Comparison of ENCODE assay signal across 19 cellular contexts in the genomic region with DNA sequence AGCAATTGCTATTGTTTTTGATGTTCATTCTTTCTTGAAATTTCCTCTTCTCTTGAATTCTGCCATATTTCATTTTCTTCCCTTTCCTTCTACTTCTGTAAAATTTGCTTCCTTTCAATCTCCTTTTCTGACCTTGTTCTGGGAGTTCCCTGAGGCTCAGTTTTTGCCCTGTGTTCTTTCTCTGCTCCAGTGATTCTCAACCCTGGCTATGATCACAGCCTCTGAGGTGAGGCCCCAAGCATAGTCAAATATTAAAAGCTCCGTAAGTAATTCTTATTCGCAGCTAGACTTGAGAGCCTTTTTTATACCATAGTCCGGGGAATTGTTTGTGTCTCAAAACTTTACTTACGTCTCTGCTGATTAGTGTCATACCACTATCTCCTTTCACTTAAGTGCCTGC.
DNase-seq lines count a peak whose midpoint lies in the region; ATAC-seq, FAIRE-seq and TF ChIP-seq lines count a peak whose summit lies in the region.
"Had no signal": no experiment of that assay in that cellular context is flagged by ENCODE, and none has a peak within 500 bp of the region (broad histone marks: within the 10 kb centered on the region; RNA-seq: fewer than 3 reads in every experiment).

No MANE protein-coding gene starts in this region.

- ATAC-seq in HG03354 (IDR thresholded peaks at IDR 0.05; ENCODE audit: poor library complexity, severe bottlenecking, unreplicated experiment): no peak

- no peak overlapping the region for H3K27ac ChIP-seq in caudate nucleus (ENCODE audit: low read depth, low read length)
- H3K27ac ChIP-seq: C4-2B, GM23248 had no signal

- no peaks in the 10 kb centered on the region for H3K9me3 Mint-ChIP-seq in nephron

- no peak for TF ChIP-seq CTCF in nephron (IDR thresholded peaks at IDR 0.05; ENCODE audit: unreplicated experiment in 3 of 3)

- DNase-seq in ACHN: peak; percentile 54
- DNase-seq in RCC 7860 (ENCODE audit: low spot score): no peak
- peak; percentile 36 for DNase-seq in glomerular visceral epithelial cell (ENCODE audit: extremely low spot score)
- DNase-seq in NCI-H748 (lab: John Stamatoyannopoulos, UW; ENCODE audit: unreplicated experiment): no peak
- no peak for DNase-seq in activated CD8-positive, alpha-beta memory T cell treated with anti-CD3 and anti-CD28 coated beads for 24 hours
- DNase-seq in caudate nucleus (lab: John Stamatoyannopoulos, UW): no peak
- DNase-seq: 8988T; CD4-positive, alpha-beta memory T cell; DND-41; GDM1; GM23248; H7; IMR-90 had no signal

- peaks cover 6% of the 10 kb centered on the region for H3K4me1 Mint-ChIP-seq in nephron
- H3K4me1 Mint-ChIP-seq: B cell had no signal

- H3K27ac Mint-ChIP-seq in nephron: peak overlapping the region; percentile 89 to 94 (median 94)
- H3K27ac Mint-ChIP-seq: B cell; CD4-positive, alpha-beta memory T cell had no signal

- no peaks in the 10 kb centered on the region for H3K27me3 Mint-ChIP-seq in nephron (ENCODE audit: low read depth)
- H3K27me3 Mint-ChIP-seq: B cell; CD4-positive, alpha-beta memory T cell had no signal

- in situ Hi-C loops in ACHN (cut with HindIII; ENCODE audit: low pct_ligation_motif_present, low pct_unique_long_range_greater_than_20kb, low sequenced_read_pairs): no loop called here

- no peaks in the 10 kb centered on the region for H3K36me3 Mint-ChIP-seq in nephron (ENCODE audit: low read depth)
- H3K36me3 Mint-ChIP-seq: CD4-positive, alpha-beta memory T cell had no signal

- peak overlapping the region in 2 of 3 experiments; percentile 28 to 58 for H3K4me3 Mint-ChIP-seq in nephron
- H3K4me3 Mint-ChIP-seq: B cell; CD4-positive, alpha-beta memory T cell had no signal

- peak; percentile 82 for FAIRE-seq in RCC 7860 (lab: Jason Lieb, UNC)
- FAIRE-seq: D721Med, GM19239 had no signal

Comparison
In these comparisons a context has a peak if more than half of its experiments do, and no peak if none do; other contexts are left out.
1. DNase-seq: peak in ACHN (single experiment) and glomerular visceral epithelial cell (single experiment); none in RCC 7860 (single experiment), NCI-H748 (single experiment), activated CD8-positive, alpha-beta memory T cell treated with anti-CD3 and anti-CD28 coated beads for 24 hours (single experiment) and caudate nucleus (0 of 61).